8 cellular contexts compared by ENCODE assay signal in the genomic region with DNA sequence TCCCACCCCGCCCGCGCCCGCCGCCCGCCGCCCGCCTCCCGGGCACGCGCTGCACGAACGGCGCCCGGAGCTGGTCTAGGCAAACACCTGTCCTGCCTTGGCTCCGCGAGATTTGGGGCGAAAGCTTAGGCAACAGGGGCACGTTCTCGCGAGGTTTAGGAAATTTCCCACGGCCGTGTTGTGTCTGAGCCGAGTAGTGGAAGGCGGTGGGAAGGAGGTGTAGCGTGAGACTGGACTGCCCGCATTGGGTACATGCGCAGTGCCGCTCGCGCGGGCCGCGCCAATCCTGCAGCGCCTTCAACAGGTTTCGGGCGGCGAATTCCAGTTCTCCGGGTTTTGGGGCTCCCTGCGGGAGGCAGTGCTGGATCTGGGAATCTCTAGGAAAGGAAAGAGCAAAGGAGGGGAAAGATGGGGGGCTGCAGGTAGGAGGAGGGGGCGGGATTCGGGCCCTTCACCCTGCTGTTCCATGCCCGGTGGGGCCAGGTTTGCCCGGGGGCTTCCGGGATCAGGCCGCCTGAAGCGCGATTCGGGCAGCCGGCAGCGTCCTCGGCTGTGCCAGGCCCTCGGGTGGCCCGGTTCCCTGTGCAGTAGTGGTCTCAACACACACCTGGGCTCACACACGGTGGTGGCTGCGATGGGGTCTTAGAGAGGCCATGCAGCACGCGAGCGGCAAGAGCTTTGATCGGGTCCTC. TPM values are rescaled to one million over a fixed set of nuclear protein-coding genes. Genes with fewer than 3 reads are reported as not detected.
DNase-seq lines count a peak whose midpoint lies in the region; ATAC-seq and TF ChIP-seq lines count a peak whose summit lies in the region.

No MANE protein-coding gene starts in this region.

- peak in 2 of 4 experiments; percentile 25 to 37 for TF ChIP-seq CTCF in prostate gland (IDR thresholded peaks at IDR 0.05)

- H3K36me3 Mint-ChIP-seq in T-helper 1 cell treated with Interleukin-12 subunit alpha and Interleukin-12 subunit beta and Interleukin-4 antibody, amounts not matched to agents 30 μg/mL and 1 μg/mL, for 36 hours (ENCODE audit: low read depth) = peaks cover 22% of the 10 kb centered on the region

- peaks cover 23% of the 10 kb centered on the region for H3K9me3 Mint-ChIP-seq in T-helper 1 cell treated with Interleukin-12 subunit alpha and Interleukin-12 subunit beta and Interleukin-4 antibody, amounts not matched to agents 30 μg/mL and 1 μg/mL, for 36 hours

- H3K36me3 ChIP-seq in prostate gland (no peaks in the 10 kb centered on the region), urinary bladder (ENCODE audit: insufficient read depth) (no peaks in the 10 kb centered on the region)

- peaks cover 39% of the 10 kb centered on the region for H3K4me1 Mint-ChIP-seq in T-helper 1 cell treated with Interleukin-12 subunit alpha and Interleukin-12 subunit beta and Interleukin-4 antibody, amounts not matched to agents 30 μg/mL and 1 μg/mL, for 36 hours (ENCODE audit: low read depth)

- H3K27ac ChIP-seq in angular gyrus (ENCODE audit: low read depth, low read length) (peak overlapping the region; percentile 91), prostate gland (peak overlapping the region; percentile 95 to 96), urinary bladder (ENCODE audit: low read depth) (peak overlapping the region; percentile 91)

- H3K4me3 Mint-ChIP-seq in T-helper 1 cell treated with Interleukin-12 subunit alpha and Interleukin-12 subunit beta and Interleukin-4 antibody, amounts not matched to agents 30 μg/mL and 1 μg/mL, for 36 hours = peak overlapping the region; percentile 96

- H3K4me1 ChIP-seq in prostate gland (replicated peaks) (no peaks in the 10 kb centered on the region), urinary bladder (ENCODE audit: insufficient read depth) (no peaks in the 10 kb centered on the region)

- DNase-seq in NCI-H1694 (lab: John Stamatoyannopoulos, UW) (peak; percentile 95), left ventricle myocardium superior (peak; percentile 98), prostate gland (ENCODE audit: low spot score) (peak; percentile 99)

- H3K9me3 ChIP-seq in prostate gland = no peaks in the 10 kb centered on the region

- H3K27me3 ChIP-seq in prostate gland (replicated peaks; ENCODE audit: insufficient read depth) = no peaks in the 10 kb centered on the region

- H3K4me3 ChIP-seq in prostate gland (peak overlapping the region; percentile 67 to 80), urinary bladder (ENCODE audit: low read depth, low read length) (peak overlapping the region; percentile 90)

- ATAC-seq in GM18498 (IDR thresholded peaks at IDR 0.05; ENCODE audit: unreplicated experiment) (peak; percentile 74), HG02885 (IDR thresholded peaks at IDR 0.05; ENCODE audit: poor library complexity, unreplicated experiment) (peak; percentile 72), left ventricle myocardium superior (peak; percentile 94)

- under 1% methylated on average over 60 of the region's 60 CpGs for WGBS in prostate gland
- under 1% methylated on average over 60 of the region's 60 CpGs for WGBS in urinary bladder

- intact Hi-C loops in left ventricle myocardium superior (cut with micrococcal nuclease) = no loop called here
- intact Hi-C loops in prostate gland (cut with DNase I) = loop anchor here (2.0 to 10.0 kb wide), 5 partner anchors 55 to 405 kb away; a partner anchor contains a TSS

- peak overlapping the region; percentile 100 for H3K27ac Mint-ChIP-seq in T-helper 1 cell treated with Interleukin-12 subunit alpha and Interleukin-12 subunit beta and Interleukin-4 antibody, amounts not matched to agents 30 μg/mL and 1 μg/mL, for 36 hours

- H3K27me3 Mint-ChIP-seq in T-helper 1 cell treated with Interleukin-12 subunit alpha and Interleukin-12 subunit beta and Interleukin-4 antibody, amounts not matched to agents 30 μg/mL and 1 μg/mL, for 36 hours (ENCODE audit: low read depth) = no peaks in the 10 kb centered on the region

- TF ChIP-seq POLR2A in prostate gland (IDR thresholded peaks at IDR 0.05) = peak; percentile 53

RNA-seq across cellular contexts. Expression of a gene that starts 1.2 kb away (rescaled TPM):
- 48.4 TPM for total RNA-seq in left ventricle myocardium superior
- total RNA-seq in prostate gland = 100 to 1,000 TPM in 1 of 2 donors, 10 to 100 TPM in 1; 36.0 to 130 TPM
- total RNA-seq in urinary bladder = 185 TPM
- 39.5 TPM for polyA plus RNA-seq in urinary bladder

Comparison
In these comparisons a context has a peak if more than half of its experiments do, and no peak if none do; other contexts are left out.
1. Peak in every context shown above with its lines: DNase-seq, ATAC-seq, H3K4me3 ChIP-seq and H3K27ac ChIP-seq.